In genomic region chr20:298755-299391, GRCh38 we compare ENCODE assay signal across 8 cellular contexts. TPM values are rescaled to one million over a fixed set of nuclear protein-coding genes. Genes with fewer than 3 reads are reported as not detected.
DNase-seq lines count a peak whose midpoint lies in the region; TF ChIP-seq lines count a peak whose summit lies in the region.

No MANE protein-coding gene starts in this region.

- H3K4me1 Mint-ChIP-seq in activated naive CD8-positive, alpha-beta T cell (ENCODE audit: low read depth): peaks cover 37% of the 10 kb centered on the region
- peaks cover 42 to 45% of the 10 kb centered on the region in 2 donors for H3K4me1 Mint-ChIP-seq in immature natural killer cell

- H3K27me3 Mint-ChIP-seq in activated naive CD8-positive, alpha-beta T cell: no peaks in the 10 kb centered on the region
- peaks cover 12 to 22% (median 19%) of the 10 kb centered on the region in 3 donors for H3K27me3 Mint-ChIP-seq in immature natural killer cell (ENCODE audit: low read depth in 3 of 3)

- WGBS in stomach, 5 donors: 3 to 6% (median 4%) methylated on average over 16 of the region's 16 CpGs

- no peak for TF ChIP-seq CTCF in stomach (IDR thresholded peaks at IDR 0.05)

- peak overlapping the region; percentile 99 for H3K27ac Mint-ChIP-seq in activated naive CD8-positive, alpha-beta T cell
- peak overlapping the region; percentile 96 to 100 (median 97) for H3K27ac Mint-ChIP-seq in immature natural killer cell

- H3K27ac ChIP-seq in HUES6 (ENCODE audit: low read depth, low read length): no peak overlapping the region
- H3K27ac ChIP-seq in stomach: peak overlapping the region; percentile 95 to 99 (median 95)

- intact Hi-C loops in stomach (cut with DNase I; ENCODE audit: low total_unique reads) (no loop called here), head of caudate nucleus (cut with DNase I) (no loop called here)

- H3K4me3 ChIP-seq in HUES6 (ENCODE audit: low read depth, low read length): peak overlapping the region; percentile 90
- peak overlapping the region; percentile 76 to 97 (median 86) for H3K4me3 ChIP-seq in stomach

- H3K36me3 ChIP-seq in HUES6 (ENCODE audit: control insufficient read depth, insufficient read depth, low read length): no peaks in the 10 kb centered on the region
- H3K36me3 ChIP-seq in stomach: no peaks in the 10 kb centered on the region

- H3K9me3 ChIP-seq in HUES6 (ENCODE audit: control insufficient read depth, insufficient read depth, low read depth, low read length) (peaks cover 8% of the 10 kb centered on the region), stomach (no peaks in the 10 kb centered on the region)

- peak overlapping the region; percentile 93 for H3K9ac ChIP-seq in HUES6 (ENCODE audit: low read length)

- H3K9me3 Mint-ChIP-seq in activated naive CD8-positive, alpha-beta T cell (ENCODE audit: low read depth): no peaks in the 10 kb centered on the region
- H3K9me3 Mint-ChIP-seq in immature natural killer cell: peaks cover 0 to 3% (median 0%) of the 10 kb centered on the region in 6 donors

- peaks cover 6% of the 10 kb centered on the region for H3K36me3 Mint-ChIP-seq in activated naive CD8-positive, alpha-beta T cell
- peaks cover 0 to 7% (median 4%) of the 10 kb centered on the region in 3 donors for H3K36me3 Mint-ChIP-seq in immature natural killer cell

- H3K4me1 ChIP-seq in HUES6 (ENCODE audit: control insufficient read depth, insufficient read depth, low read length) (peaks cover 44% of the 10 kb centered on the region), stomach (peaks cover 29 to 46% (median 44%) of the 10 kb centered on the region in 4 donors)

- no peak for TF ChIP-seq POLR2A in stomach (IDR thresholded peaks at IDR 0.05)

- no peak for TF ChIP-seq EP300 in stomach (IDR thresholded peaks at IDR 0.05)

- H3K4me3 Mint-ChIP-seq in activated naive CD8-positive, alpha-beta T cell: peak overlapping the region; percentile 100
- peak overlapping the region; percentile 99 to 100 (median 100) for H3K4me3 Mint-ChIP-seq in immature natural killer cell

- DNase-seq in immature natural killer cell (peak in 2 of 3 donors; percentile 19 to 28), stomach (no peak), T-helper 9 cell (no peak), NCI-H187 (lab: John Stamatoyannopoulos, UW) (no peak), iPS-NIHi7 (ENCODE audit: extremely low spot score) (no peak), head of caudate nucleus (no peak)

- H3K27me3 ChIP-seq in HUES6 (ENCODE audit: control insufficient read depth, insufficient read depth, low read length): peaks cover 37% of the 10 kb centered on the region
- no peaks in the 10 kb centered on the region for H3K27me3 ChIP-seq in stomach

RNA-seq across cellular contexts. Expression of gene ZCCHC3, which starts 1.5 kb away (rescaled TPM):
- 10 to 100 TPM in 1 of 3 donors, 1 to 10 TPM in 2; 2.1 to 14.0 (median 6.1) TPM for polyA plus RNA-seq in immature natural killer cell
- total RNA-seq in stomach: 10 to 100 TPM; 10.6 to 59.1 (median 18.7) TPM
- polyA plus RNA-seq in stomach: 1 to 10 TPM; 6.2 to 9.0 (median 8.6) TPM

RNA-seq across cellular contexts. Expression of gene C20orf96, which starts 8.3 kb away (rescaled TPM):
- polyA plus RNA-seq in immature natural killer cell: under 1 TPM; 0.23 to 0.50 (median 0.32) TPM
- 10 to 100 TPM in 1 of 5 donors, 1 to 10 TPM in 4; 3.1 to 23.9 (median 5.4) TPM for total RNA-seq in stomach
- 1 to 10 TPM; 3.9 to 5.2 (median 5.0) TPM for polyA plus RNA-seq in stomach

RNA-seq across cellular contexts. Expression of gene SOX12, which starts 26.5 kb away (rescaled TPM):
- polyA plus RNA-seq in immature natural killer cell: under 1 TPM; 0.08 to 0.27 (median 0.21) TPM
- total RNA-seq in stomach: 10 to 100 TPM in 2 of 5 donors, 1 to 10 TPM in 3; 1.5 to 20.3 (median 5.4) TPM
- 1 to 10 TPM; 1.7 to 2.8 (median 2.6) TPM for polyA plus RNA-seq in stomach

RNA-seq across cellular contexts. Expression of gene DEFB132, which starts 41.3 kb away (rescaled TPM):
- not detected for polyA plus RNA-seq in immature natural killer cell
- total RNA-seq in stomach: not detected
- polyA plus RNA-seq in stomach: not detected

RNA-seq across cellular contexts. Expression of gene NRSN2, which starts 48.0 kb away (rescaled TPM):
- polyA plus RNA-seq in immature natural killer cell: 1 to 10 TPM; 6.7 to 8.9 (median 7.1) TPM
- 10 to 100 TPM in 4 of 5 donors, under 1 TPM in 1; 0.89 to 36.5 (median 15.2) TPM for total RNA-seq in stomach
- polyA plus RNA-seq in stomach: 10 to 100 TPM in 2 of 3 donors, 1 to 10 TPM in 1; 9.8 to 21.0 (median 20.2) TPM

Comparison
In these comparisons a context has a peak if more than half of its experiments do, and no peak if none do; other contexts are left out.
1. DNase-seq: peak in immature natural killer cell (2 of 3); none in stomach (single experiment), T-helper 9 cell (single experiment), NCI-H187 (0 of 2), iPS-NIHi7 (single experiment) and head of caudate nucleus (0 of 42).